23 cellular contexts compared by ENCODE assay signal in the genomic region with DNA sequence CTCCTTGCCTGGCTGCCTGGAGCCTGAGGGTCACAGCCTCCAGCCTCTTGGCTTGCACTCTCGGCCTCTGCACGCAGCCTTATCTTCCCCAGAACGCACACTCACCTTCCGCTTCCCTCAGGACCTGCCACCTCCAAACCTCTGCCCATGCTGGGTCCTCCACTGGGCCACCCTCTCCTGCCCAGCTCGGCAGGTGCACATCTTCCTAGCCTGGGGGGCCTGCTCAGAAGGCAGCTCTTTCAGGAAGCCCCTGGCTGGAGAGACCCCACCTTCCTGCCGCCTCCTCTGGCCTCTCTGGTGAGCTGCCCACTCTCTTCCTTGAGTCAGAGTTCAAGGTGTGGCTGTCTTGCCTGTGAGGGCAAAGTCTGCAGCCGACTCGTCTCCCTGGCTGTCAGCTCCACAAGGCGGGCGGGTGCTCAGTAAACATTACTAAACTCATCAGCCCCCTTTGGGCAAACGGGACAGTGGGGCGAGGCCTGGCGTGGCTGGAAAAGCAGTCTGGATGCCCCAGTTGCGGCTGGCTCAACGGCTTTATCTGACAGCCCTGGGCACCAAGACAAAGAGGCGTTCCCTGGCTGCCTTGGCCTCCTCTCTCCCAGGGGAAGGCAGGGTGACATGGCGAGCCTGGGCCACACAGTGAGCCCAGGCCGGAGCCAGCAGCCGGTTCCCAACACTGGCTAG. TPM values are rescaled to one million over a fixed set of nuclear protein-coding genes. Genes with fewer than 3 reads are reported as not detected.
DNase-seq lines count a peak whose midpoint lies in the region; ATAC-seq, FAIRE-seq and TF ChIP-seq lines count a peak whose summit lies in the region.
"Had no signal": no experiment of that assay in that cellular context is flagged by ENCODE, and none has a peak within 500 bp of the region (broad histone marks: within the 10 kb centered on the region; RNA-seq: fewer than 3 reads in every experiment).

No MANE protein-coding gene starts in this region.

- H3K9me3 ChIP-seq in tibial artery = no peaks in the 10 kb centered on the region
- H3K9me3 ChIP-seq: BLaER1, thoracic aorta had no signal

- DNase-seq in LoVo (ENCODE audit: low spot score) (peak; percentile 89), mucosa of gallbladder (ENCODE audit: low spot score) (peak; percentile 89), tibial artery (peak; percentile 44 to 86), D721Med (ENCODE audit: insufficient read length, low spot score) (no peak), NCI-H82 (lab: John Stamatoyannopoulos, UW) (no peak), CD1c-positive myeloid dendritic cell (ENCODE audit: extremely low spot score) (no peak)
- DNase-seq: amniotic stem cell; DMS79; Kasumi-1; NCI-H146; stimulated activated CD4-positive, alpha-beta T cell treated with anti-CD3 and anti-CD28 coated beads, Interleukin-2, amount 100 ng/mL, for 48 hours; stimulated activated CD8-positive, alpha-beta memory T cell treated with anti-CD3 and anti-CD28 coated beads, Interleukin-4, amount 100 ng/mL, for 48 hours; WERI-Rb-1 had no signal

- no peak for FAIRE-seq in D721Med (lab: Jason Lieb, UNC)
- FAIRE-seq: GM19239 had no signal

- ATAC-seq in esophagus mucosa (peak; percentile 88), GM18498 (IDR thresholded peaks at IDR 0.05; ENCODE audit: unreplicated experiment) (no peak)
- ATAC-seq: activated T-helper 17 cell treated with anti-CD3 and anti-CD28 coated beads, Interleukin-2, amount 50 U/mL, for 72 hours had no signal

- intact Hi-C loops in tibial artery (cut with DNase I; ENCODE audit: low total_unique reads) = no loop called here

- no peaks in the 10 kb centered on the region for H3K27me3 ChIP-seq in tibial artery
- H3K27me3 ChIP-seq: BLaER1 had no signal

- no peak overlapping the region for H3K4me3 ChIP-seq in tibial artery
- H3K4me3 ChIP-seq: BLaER1, thoracic aorta had no signal

- H3K27ac ChIP-seq in tibial artery = peak overlapping the region; percentile 29 to 58
- H3K27ac ChIP-seq: BLaER1, HL-60, thoracic aorta, WERI-Rb-1 had no signal

- no peak for TF ChIP-seq CTCF in tibial artery (IDR thresholded peaks at IDR 0.05)
- no peak for TF ChIP-seq CTCF in D721Med (IDR thresholded peaks at IDR 0.05; ENCODE audit: insufficient read depth, missing control alignments)

- no peaks in the 10 kb centered on the region for H3K36me3 ChIP-seq in tibial artery
- H3K36me3 ChIP-seq: BLaER1, thoracic aorta, WERI-Rb-1 had no signal

- H3K4me1 ChIP-seq in tibial artery = peaks cover 0 to 19% (median 18%) of the 10 kb centered on the region in 4 donors
- H3K4me1 ChIP-seq: BLaER1 had no signal

RNA-seq across cellular contexts. Expression of gene LINC01488, which starts 1.7 kb away (rescaled TPM):
- not detected for total RNA-seq in esophagus mucosa
- total RNA-seq in mucosa of gallbladder = not detected
- total RNA-seq: activated T-helper 17 cell treated with anti-CD3 and anti-CD28 coated beads, Interleukin-2, amount 50 U/mL, for 72 hours; epithelial cell of proximal tubule; kidney epithelial cell; NCI-H460; thoracic aorta had no signal

Comparison
In these comparisons a context has a peak if more than half of its experiments do, and no peak if none do; other contexts are left out.
1. DNase-seq: peak in LoVo (single experiment), mucosa of gallbladder (single experiment) and tibial artery (2 of 2); none in D721Med (single experiment), NCI-H82 (single experiment) and CD1c-positive myeloid dendritic cell (single experiment).